Comparison of ENCODE assay signal across 10 cellular contexts in the genomic region with DNA sequence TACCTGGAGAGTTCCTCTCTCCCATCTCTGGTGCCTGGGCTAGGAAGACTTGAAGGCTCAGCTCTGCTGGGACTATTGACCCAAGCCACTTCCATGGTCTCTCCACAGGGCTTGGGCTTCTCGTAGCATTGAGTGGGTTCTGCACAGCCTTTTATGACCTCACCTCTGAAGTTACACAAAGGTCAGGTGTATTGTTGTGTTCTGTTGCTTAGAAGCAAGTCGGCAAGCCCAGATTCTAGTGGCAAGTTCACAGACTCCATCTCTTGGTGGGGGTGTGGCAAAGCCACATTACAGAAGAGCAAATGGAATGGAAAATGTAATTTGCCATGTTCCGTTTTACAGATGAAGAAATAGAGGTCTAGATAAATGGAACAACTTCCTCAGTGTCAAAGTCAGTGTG.
"Had no signal": no experiment of that assay in that cellular context is flagged by ENCODE, and none has a peak within 500 bp of the region (broad histone marks: within the 10 kb centered on the region; RNA-seq: fewer than 3 reads in every experiment).

No MANE protein-coding gene starts in this region.

- ATAC-seq: HCT116, K562 had no signal

- H3K27ac Mint-ChIP-seq: HFFc6 had no signal

- H3K36me3 ChIP-seq: HAP-1 had no signal

- H3K9me3 Mint-ChIP-seq: HFFc6 had no signal

- H3K9me3 ChIP-seq: HAP-1 had no signal

- H3K27ac ChIP-seq: GM23248, HL-60 had no signal

- H3K4me1 ChIP-seq: HAP-1 had no signal

- DNase-seq: GM23248, GOT3, H7, HFFc6, IMR-90, KG1 had no signal

- H3K4me3 ChIP-seq: GM23248, HAP-1, K562 had no signal

- H3K4me3 Mint-ChIP-seq: HFFc6 had no signal
